8 cellular contexts compared by ENCODE assay signal in genomic region chr11:120182790-120183491, GRCh38. TPM values are rescaled to one million over a fixed set of nuclear protein-coding genes. Genes with fewer than 3 reads are reported as not detected.
DNase-seq lines count a peak whose midpoint lies in the region; ATAC-seq and TF ChIP-seq lines count a peak whose summit lies in the region.

No MANE protein-coding gene starts in this region.

- no peaks in the 10 kb centered on the region for H3K36me3 ChIP-seq in subcutaneous abdominal adipose tissue (ENCODE audit: control insufficient read depth in 5 of 5, insufficient read depth in 5 of 5, low read length in 5 of 5)

- no peaks in the 10 kb centered on the region for H3K9me3 ChIP-seq in subcutaneous abdominal adipose tissue (ENCODE audit: control insufficient read depth in 5 of 5, low read length in 5 of 5)

- peaks cover 21 to 68% (median 66%) of the 10 kb centered on the region in 5 donors for H3K4me1 ChIP-seq in subcutaneous abdominal adipose tissue (ENCODE audit: control insufficient read depth in 5 of 5, insufficient read depth in 5 of 5, low read length in 5 of 5)

- H3K27ac ChIP-seq in subcutaneous abdominal adipose tissue (ENCODE audit: low read depth, low read length) = peak overlapping the region; percentile 11

- H3K9ac ChIP-seq in subcutaneous abdominal adipose tissue (ENCODE audit: low read length in 5 of 5) = no peak overlapping the region

- ATAC-seq in SK-N-SH treated with all-trans-retinoic acid at 6 μM for 48 hours (peak; percentile 55), left ventricle myocardium superior (no peak), HG03460 (IDR thresholded peaks at IDR 0.05; ENCODE audit: unreplicated experiment) (no peak)

- H3K4me3 ChIP-seq in subcutaneous abdominal adipose tissue (ENCODE audit: low read depth in 1 of 5, low read length in 5 of 5) = no peak overlapping the region

- peak; percentile 24 for DNase-seq in activated CD4-positive, CD25-positive, alpha-beta regulatory T cell treated with anti-CD3 and anti-CD28 coated beads, Interleukin-2, amount 50 U/mL, for 72 hours
- no peak for DNase-seq in activated CD4-positive, CD25-positive, alpha-beta regulatory T cell (lab: John Stamatoyannopoulos, UW)
- DNase-seq in left ventricle myocardium superior (peak; percentile 62), NCI-H2171 treated with DMSO at 0.1 percent for 48 hours (lab: John Stamatoyannopoulos, UW) (no peak), SIG-M5 treated with dmso at 0.1 percent for 504 hours (lab: John Stamatoyannopoulos, UW; ENCODE audit: unreplicated experiment) (no peak)

- intact Hi-C loops in left ventricle myocardium superior (cut with micrococcal nuclease) = no loop called here

- H3K27me3 ChIP-seq in subcutaneous abdominal adipose tissue (ENCODE audit: control insufficient read depth in 5 of 5, insufficient read depth in 4 of 5, low read length in 5 of 5) = peaks cover 0 to 23% (median 3%) of the 10 kb centered on the region in 5 donors

TF ChIP-seq in SK-N-SH treated with all-trans-retinoic acid at 6 μM for 48 hours, 23 proteins besides CTCF, POLR2A, EP300 and RAD21:
- TF ChIP-seq CSDC2 (CRISPR knock-in tag; IDR thresholded peaks at IDR 0.05) = no peak
- TF ChIP-seq, protein P1, sequence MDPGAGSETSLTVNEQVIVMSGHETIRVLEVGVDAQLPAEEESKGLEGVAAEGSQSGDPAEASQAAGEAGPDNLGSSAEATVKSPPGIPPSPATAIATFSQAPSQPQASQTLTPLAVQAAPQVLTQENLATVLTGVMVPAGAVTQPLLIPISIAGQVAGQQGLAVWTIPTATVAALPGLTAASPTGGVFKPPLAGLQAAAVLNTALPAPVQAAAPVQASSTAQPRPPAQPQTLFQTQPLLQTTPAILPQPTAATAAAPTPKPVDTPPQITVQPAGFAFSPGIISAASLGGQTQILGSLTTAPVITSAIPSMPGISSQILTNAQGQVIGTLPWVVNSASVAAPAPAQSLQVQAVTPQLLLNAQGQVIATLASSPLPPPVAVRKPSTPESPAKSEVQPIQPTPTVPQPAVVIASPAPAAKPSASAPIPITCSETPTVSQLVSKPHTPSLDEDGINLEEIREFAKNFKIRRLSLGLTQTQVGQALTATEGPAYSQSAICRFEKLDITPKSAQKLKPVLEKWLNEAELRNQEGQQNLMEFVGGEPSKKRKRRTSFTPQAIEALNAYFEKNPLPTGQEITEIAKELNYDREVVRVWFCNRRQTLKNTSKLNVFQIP (CRISPR knock-in tag; IDR thresholded peaks at IDR 0.05; ENCODE audit: borderline replicate concordance, low read depth) = no peak
- TF ChIP-seq CREB5 (CRISPR knock-in tag; IDR thresholded peaks at IDR 0.05; ENCODE audit: low read depth) = no peak
- TF ChIP-seq TOX (CRISPR knock-in tag; IDR thresholded peaks at IDR 0.05; ENCODE audit: borderline replicate concordance) = no peak
- TF ChIP-seq OSR1 (CRISPR knock-in tag; IDR thresholded peaks at IDR 0.05) = no peak
- no peak for TF ChIP-seq ESRRG (CRISPR knock-in tag; IDR thresholded peaks at IDR 0.05)
- TF ChIP-seq TCF4 (CRISPR knock-in tag; IDR thresholded peaks at IDR 0.05; ENCODE audit: borderline replicate concordance) = no peak
- no peak for TF ChIP-seq PPARA (CRISPR knock-in tag; IDR thresholded peaks at IDR 0.05; ENCODE audit: borderline replicate concordance)
- TF ChIP-seq RARB (CRISPR knock-in tag; IDR thresholded peaks at IDR 0.05) = no peak
- TF ChIP-seq, protein P2, sequence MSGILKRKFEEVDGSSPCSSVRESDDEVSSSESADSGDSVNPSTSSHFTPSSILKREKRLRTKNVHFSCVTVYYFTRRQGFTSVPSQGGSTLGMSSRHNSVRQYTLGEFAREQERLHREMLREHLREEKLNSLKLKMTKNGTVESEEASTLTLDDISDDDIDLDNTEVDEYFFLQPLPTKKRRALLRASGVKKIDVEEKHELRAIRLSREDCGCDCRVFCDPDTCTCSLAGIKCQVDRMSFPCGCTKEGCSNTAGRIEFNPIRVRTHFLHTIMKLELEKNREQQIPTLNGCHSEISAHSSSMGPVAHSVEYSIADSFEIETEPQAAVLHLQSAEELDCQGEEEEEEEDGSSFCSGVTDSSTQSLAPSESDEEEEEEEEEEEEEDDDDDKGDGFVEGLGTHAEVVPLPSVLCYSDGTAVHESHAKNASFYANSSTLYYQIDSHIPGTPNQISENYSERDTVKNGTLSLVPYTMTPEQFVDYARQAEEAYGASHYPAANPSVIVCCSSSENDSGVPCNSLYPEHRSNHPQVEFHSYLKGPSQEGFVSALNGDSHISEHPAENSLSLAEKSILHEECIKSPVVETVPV (CRISPR knock-in tag; IDR thresholded peaks at IDR 0.05) = no peak
- TF ChIP-seq ZNF565 (CRISPR knock-in tag; conservative IDR thresholded peaks at IDR 0.05; ENCODE audit: low read depth) = no peak
- TF ChIP-seq ZC3H10 (CRISPR knock-in tag; IDR thresholded peaks at IDR 0.05) = no peak

RNA-seq across cellular contexts. Expression of gene OAF, which starts 27.9 kb away (rescaled TPM):
- 27.9 TPM for total RNA-seq in left ventricle myocardium superior

RNA-seq across cellular contexts. Expression of gene TRIM29, which starts 45.0 kb away (rescaled TPM):
- total RNA-seq in left ventricle myocardium superior = 0.50 TPM

RNA-seq across cellular contexts. Expression of gene POU2F3, which starts 57.0 kb away (rescaled TPM):
- not detected for total RNA-seq in left ventricle myocardium superior

Comparison
In these comparisons a context has a peak if more than half of its experiments do, and no peak if none do; other contexts are left out.
1. DNase-seq: peak in activated CD4-positive, CD25-positive, alpha-beta regulatory T cell treated with anti-CD3 and anti-CD28 coated beads, Interleukin-2, amount 50 U/mL, for 72 hours (single experiment) and left ventricle myocardium superior (single experiment); none in activated CD4-positive, CD25-positive, alpha-beta regulatory T cell (0 of 4), NCI-H2171 treated with DMSO at 0.1 percent for 48 hours (single experiment) and SIG-M5 treated with dmso at 0.1 percent for 504 hours (single experiment).